Comparison of ENCODE assay signal across 8 cellular contexts in the genomic region with DNA sequence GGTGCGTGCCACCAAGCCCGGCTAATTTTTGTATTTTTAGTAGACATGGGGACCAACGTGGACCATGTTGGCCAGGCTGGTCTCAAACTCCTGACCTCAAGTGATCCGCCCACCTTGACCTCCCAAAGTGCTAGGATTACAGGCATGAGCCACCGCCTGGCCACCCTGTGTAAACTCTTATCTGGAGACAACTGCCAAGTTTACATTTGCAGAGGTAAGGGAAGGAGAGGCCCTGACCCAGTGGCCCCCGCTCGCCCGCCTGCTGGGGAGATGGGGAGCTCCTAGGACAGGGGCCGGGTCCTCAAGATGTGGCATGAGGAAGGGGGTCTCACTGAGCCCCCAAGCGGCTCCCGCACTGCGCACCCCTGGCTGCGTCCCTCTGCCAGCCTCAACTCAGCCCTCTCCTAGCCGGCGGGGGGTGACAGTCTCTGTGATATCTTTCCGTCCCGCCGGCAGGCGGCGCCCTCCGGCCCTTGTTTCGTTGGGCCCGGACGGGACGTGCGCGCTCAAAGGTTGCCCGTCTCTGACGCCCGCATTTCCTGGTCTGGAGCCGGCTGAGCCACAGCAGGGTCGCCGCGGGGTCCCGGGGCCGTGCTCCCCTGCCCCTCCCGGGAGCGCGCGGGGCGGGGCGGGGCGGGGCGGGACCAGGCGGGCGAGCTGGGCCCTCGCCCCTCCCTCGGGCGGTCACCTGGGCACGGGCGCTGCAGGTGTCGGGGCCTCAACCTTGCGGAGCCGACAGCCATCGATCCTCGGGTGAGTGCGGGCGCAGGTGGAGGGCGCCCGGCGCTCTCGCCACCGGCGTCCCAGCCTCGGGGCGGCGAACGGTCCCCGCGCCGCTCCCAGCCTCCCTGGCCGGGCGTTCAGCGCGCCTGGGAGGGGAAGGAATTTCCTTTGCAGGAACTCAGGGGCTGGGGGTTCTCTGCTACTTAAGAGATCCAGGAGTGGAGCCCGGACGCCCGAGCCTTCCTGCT.
DNase-seq lines count a peak whose midpoint lies in the region; ATAC-seq and TF ChIP-seq lines count a peak whose summit lies in the region.

A gene with protein sequence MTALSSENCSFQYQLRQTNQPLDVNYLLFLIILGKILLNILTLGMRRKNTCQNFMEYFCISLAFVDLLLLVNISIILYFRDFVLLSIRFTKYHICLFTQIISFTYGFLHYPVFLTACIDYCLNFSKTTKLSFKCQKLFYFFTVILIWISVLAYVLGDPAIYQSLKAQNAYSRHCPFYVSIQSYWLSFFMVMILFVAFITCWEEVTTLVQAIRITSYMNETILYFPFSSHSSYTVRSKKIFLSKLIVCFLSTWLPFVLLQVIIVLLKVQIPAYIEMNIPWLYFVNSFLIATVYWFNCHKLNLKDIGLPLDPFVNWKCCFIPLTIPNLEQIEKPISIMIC (plus strand): TSS at position 533 of the 971 bp plus-strand sequence. CDS start 45,978 bp downstream, outside the sequence.

- peak within 1 kb of the TSS; percentile 51 for H3K27ac ChIP-seq in muscle layer of duodenum (ENCODE audit: low read length)

- H3K27me3 ChIP-seq in muscle layer of duodenum (ENCODE audit: low read depth, low read length) = no peaks in the 10 kb centered on the region

- peaks cover 0 to 16% of the 10 kb centered on the region in 2 donors for H3K4me1 ChIP-seq in muscle layer of duodenum (ENCODE audit: control insufficient read depth in 1 of 2, insufficient read depth in 2 of 2, low read length in 2 of 2)

- TF ChIP-seq POLR2A in erythroblast (IDR thresholded peaks at IDR 0.05; ENCODE audit: low read length) = no peak

- DNase-seq in CMK (ENCODE audit: low read depth) (peak; percentile 44), NCI-H774 (lab: John Stamatoyannopoulos, UW) (peak; percentile 91), erythroblast (lab: John Stamatoyannopoulos, UW) (peak; percentile 79 to 86)
- peak; percentile 55 to 76 (median 72) for DNase-seq in activated CD8-positive, alpha-beta memory T cell treated with anti-CD3 and anti-CD28 coated beads for 48 hours (ENCODE audit: low read depth in 2 of 3, low spot score in 2 of 3)
- peak; percentile 68 to 71 for DNase-seq in stimulated activated CD8-positive, alpha-beta memory T cell treated with anti-CD3 and anti-CD28 coated beads, Interleukin-7, amount 100 ng/mL, for 48 hours (ENCODE audit: extremely low read depth in 1 of 2, low read depth in 1 of 2)

- ATAC-seq in GM19397 (IDR thresholded peaks at IDR 0.05; ENCODE audit: unreplicated experiment) (peak; percentile 86), HG03469 (IDR thresholded peaks at IDR 0.05; ENCODE audit: unreplicated experiment) (peak; percentile 64)

- peak within 1 kb of the TSS; percentile 53 to 57 for H3K4me3 ChIP-seq in muscle layer of duodenum (ENCODE audit: low read depth in 1 of 2, low read length in 2 of 2)

- H3K9me3 ChIP-seq in muscle layer of duodenum (ENCODE audit: control insufficient read depth in 1 of 2, low read length in 2 of 2) = no peaks in the 10 kb centered on the region

- H3K36me3 ChIP-seq in muscle layer of duodenum (ENCODE audit: control insufficient read depth in 1 of 2, insufficient read depth in 2 of 2, low read length in 2 of 2) = no peaks in the 10 kb centered on the region

Comparison
In these comparisons a context has a peak if more than half of its experiments do, and no peak if none do; other contexts are left out.
1. Peak in every context shown above with its lines: DNase-seq, ATAC-seq, H3K4me3 ChIP-seq and H3K27ac ChIP-seq.